Comparison of ENCODE assay signal across 18 cellular contexts in genomic region chr10:66538352-66538751, GRCh38.
DNase-seq lines count a peak whose midpoint lies in the region; ATAC-seq, FAIRE-seq and TF ChIP-seq lines count a peak whose summit lies in the region.
"Had no signal": no experiment of that assay in that cellular context is flagged by ENCODE, and none has a peak within 500 bp of the region (broad histone marks: within the 10 kb centered on the region; RNA-seq: fewer than 3 reads in every experiment).

No MANE protein-coding gene starts in this region.

- no peaks in the 10 kb centered on the region for H3K36me3 ChIP-seq in heart left ventricle
- H3K36me3 ChIP-seq in right atrium auricular region, result no peaks in the 10 kb centered on the region
- no peaks in the 10 kb centered on the region for H3K36me3 ChIP-seq in endodermal cell (ENCODE audit: control insufficient read depth, insufficient read depth, low read length)
- H3K36me3 ChIP-seq in sigmoid colon, result no peaks in the 10 kb centered on the region
- H3K36me3 ChIP-seq: SJSA1 had no signal

- H3K4me1 ChIP-seq in heart left ventricle (peaks cover 0 to 13% (median 0%) of the 10 kb centered on the region in 12 donors), right atrium auricular region (no peaks in the 10 kb centered on the region), endodermal cell (ENCODE audit: control insufficient read depth, insufficient read depth, low read length) (peaks cover 8% of the 10 kb centered on the region), sigmoid colon (peaks cover 0 to 15% (median 0%) of the 10 kb centered on the region in 4 donors)
- H3K4me1 ChIP-seq: A549, SJSA1 had no signal

- FAIRE-seq in islet of Langerhans (lab: Jason Lieb, UNC), result peak; percentile 92
- FAIRE-seq: A549, H1, K562 had no signal

- H3K36me3 Mint-ChIP-seq in endodermal cell (ENCODE audit: low read depth), result no peaks in the 10 kb centered on the region

- TF ChIP-seq EP300 in sigmoid colon (IDR thresholded peaks at IDR 0.05), result no peak

- H3K27ac Mint-ChIP-seq in endodermal cell, result peak overlapping the region; percentile 26

- no peaks in the 10 kb centered on the region for H3K9me3 ChIP-seq in heart left ventricle
- no peaks in the 10 kb centered on the region for H3K9me3 ChIP-seq in right atrium auricular region
- peaks cover 14% of the 10 kb centered on the region for H3K9me3 ChIP-seq in endodermal cell (ENCODE audit: control insufficient read depth, low read length)
- no peaks in the 10 kb centered on the region for H3K9me3 ChIP-seq in sigmoid colon
- H3K9me3 ChIP-seq: A549, SJSA1 had no signal

- TF ChIP-seq CTCF in heart left ventricle (IDR thresholded peaks at IDR 0.05), result no peak
- TF ChIP-seq CTCF in right atrium auricular region (IDR thresholded peaks at IDR 0.05), result no peak
- no peak for TF ChIP-seq CTCF in endodermal cell (conservative IDR thresholded peaks at IDR 0.05)
- no peak for TF ChIP-seq CTCF in sigmoid colon (IDR thresholded peaks at IDR 0.05)

- H3K27me3 ChIP-seq in heart left ventricle (no peaks in the 10 kb centered on the region), right atrium auricular region (no peaks in the 10 kb centered on the region), endodermal cell (ENCODE audit: control insufficient read depth, insufficient read depth, low read length, poor library complexity, severe bottlenecking) (no peaks in the 10 kb centered on the region), sigmoid colon (no peaks in the 10 kb centered on the region)
- H3K27me3 ChIP-seq: SJSA1 had no signal

- H3K27me3 Mint-ChIP-seq in endodermal cell (ENCODE audit: insufficient read depth), result no peaks in the 10 kb centered on the region

- intact Hi-C loops in heart left ventricle (cut with DNase I) (no loop called here), sigmoid colon (cut with DNase I) (no loop called here)

- TF ChIP-seq POLR2A in heart left ventricle (IDR thresholded peaks at IDR 0.05), result no peak
- no peak for TF ChIP-seq POLR2A in sigmoid colon (IDR thresholded peaks at IDR 0.05)

- H3K27ac ChIP-seq in heart left ventricle (peak overlapping the region in 10 of 12 donors; percentile 24 to 78 (median 61)), right atrium auricular region (peak overlapping the region in 1 of 2 donors; percentile 48), endodermal cell (ENCODE audit: low read depth, low read length) (no peak overlapping the region), sigmoid colon (no peak overlapping the region)
- H3K27ac ChIP-seq: A549, C4-2B, PC-9, SJSA1 had no signal

- H3K4me1 Mint-ChIP-seq in endodermal cell, result peaks cover 27% of the 10 kb centered on the region

- no peak overlapping the region for H3K4me3 Mint-ChIP-seq in endodermal cell

- H3K9ac ChIP-seq in endodermal cell (ENCODE audit: extremely low read depth, low read length, poor library complexity, severe bottlenecking), result no peak overlapping the region

- ATAC-seq in heart left ventricle, result peak; percentile 55 to 82 (median 73)
- ATAC-seq: A549, K562 had no signal

- H3K9me3 Mint-ChIP-seq in endodermal cell, result no peaks in the 10 kb centered on the region

- WGBS in heart left ventricle, 4 donors, result 11 to 26% (median 17%) methylated on average over 3 of the region's 3 CpGs
- 66 to 88% methylated on average over 2 to 3 of the region's 3 CpGs for WGBS in endodermal cell (ENCODE audit: insufficient coverage in 1 of 2, insufficient read length in 1 of 2), 2 experiments
- WGBS in sigmoid colon, 2 donors, result 65 to 79% methylated on average over 3 of the region's 3 CpGs

- H3K4me3 ChIP-seq in heart left ventricle, result peak overlapping the region in 3 of 12 donors; percentile 10 to 20 (median 14)
- H3K4me3 ChIP-seq in right atrium auricular region, result no peak overlapping the region
- H3K4me3 ChIP-seq in endodermal cell (ENCODE audit: low read length), result peak overlapping the region; percentile 8
- peak overlapping the region in 1 of 4 donors; percentile 4 for H3K4me3 ChIP-seq in sigmoid colon
- H3K4me3 ChIP-seq: A549, K562, PC-9, SJSA1 had no signal

- DNase-seq in heart left ventricle, result peak in 1 of 5 donors; percentile 7
- DNase-seq in right atrium auricular region (ENCODE audit: low spot score), result no peak
- no peak for DNase-seq in endodermal cell
- DNase-seq in AG20443 (ENCODE audit: low spot score), result no peak
- DNase-seq in sigmoid colon, result no peak
- DNase-seq in NCI-H510A treated with DMSO at 0.1 percent for 48 hours (lab: John Stamatoyannopoulos, UW), result no peak
- DNase-seq in SKM-1 treated with dmso at 0.1 percent for 144 hours (lab: John Stamatoyannopoulos, UW; ENCODE audit: unreplicated experiment), result no peak
- DNase-seq: DMS79, NCI-H1105, NCI-H1694 treated with DMSO at 0.1 percent for 48 hours, NCI-H510A, PC-9 had no signal

Comparison
In these comparisons a context has a peak if more than half of its experiments do, and no peak if none do; other contexts are left out.
1. H3K27ac ChIP-seq: peak in heart left ventricle (10 of 12); none in endodermal cell (single experiment) and sigmoid colon (0 of 4).